Comparison of ENCODE assay signal across 8 cellular contexts in genomic region chr19:55305491-55305890, GRCh38. TPM values are rescaled to one million over a fixed set of nuclear protein-coding genes. Genes with fewer than 3 reads are reported as not detected.
DNase-seq lines count a peak whose midpoint lies in the region; ATAC-seq and TF ChIP-seq lines count a peak whose summit lies in the region.

No MANE protein-coding gene starts in this region.

- peak; percentile 41 for DNase-seq in EH (ENCODE audit: low read depth)
- DNase-seq in MM.1S, result peak; percentile 45
- DNase-seq in dermis microvascular lymphatic vessel endothelial cell (ENCODE audit: low read depth in 2 of 2), result peak; percentile 21 to 44
- DNase-seq in stimulated activated CD4-positive, alpha-beta T cell treated with anti-CD3 and anti-CD28 coated beads, Interleukin-12 subunit alpha, Interleukin-12 subunit beta, amount 100 ng/mL, for 4 hours, result peak; percentile 47
- no peak for DNase-seq in esophagus muscularis mucosa (ENCODE audit: extremely low spot score)
- DNase-seq in osteocyte (ENCODE audit: extremely low spot score, unreplicated experiment), result no peak

- no peak overlapping the region for H3K4me2 ChIP-seq in MM.1S (ENCODE audit: low read depth, low read length)

- H3K9me3 Mint-ChIP-seq in osteocyte (ENCODE audit: unreplicated experiment), result no peaks in the 10 kb centered on the region

- H2AFZ ChIP-seq in MM.1S (ENCODE audit: low read length), result no peak overlapping the region

- peaks cover 9% of the 10 kb centered on the region for H3K4me1 Mint-ChIP-seq in osteocyte (ENCODE audit: unreplicated experiment)

- H3K4me3 ChIP-seq in MM.1S (ENCODE audit: low read length) (no peak overlapping the region), esophagus muscularis mucosa (no peak overlapping the region)

- H3K4me1 ChIP-seq in MM.1S (ENCODE audit: low read length) (peaks cover 14% of the 10 kb centered on the region), esophagus muscularis mucosa (peaks cover 9 to 12% (median 10%) of the 10 kb centered on the region in 4 donors)

- no peak for TF ChIP-seq POLR2A in esophagus muscularis mucosa (IDR thresholded peaks at IDR 0.05; ENCODE audit: low read depth)

- H3K27ac ChIP-seq in MM.1S (ENCODE audit: low read length), result no peak overlapping the region
- H3K27ac ChIP-seq in esophagus muscularis mucosa (replicated peaks in 1 of 4), result no peak overlapping the region

- 72% methylated on average over 7 of the region's 9 CpGs for WGBS in esophagus muscularis mucosa

- no peak overlapping the region for H3K4me3 Mint-ChIP-seq in osteocyte (ENCODE audit: unreplicated experiment)

- intact Hi-C loops in esophagus muscularis mucosa (cut with DNase I), result loop anchor here (10.0 kb wide), 1 partner anchor 109 kb away; no protein-coding TSS in a partner anchor

- H4K20me1 ChIP-seq in MM.1S (ENCODE audit: insufficient read depth, low read length), result no peaks in the 10 kb centered on the region

- no peaks in the 10 kb centered on the region for H3K9me2 ChIP-seq in MM.1S (replicated peaks; ENCODE audit: insufficient read depth, low read length)

- no peaks in the 10 kb centered on the region for H3K27me3 Mint-ChIP-seq in osteocyte (ENCODE audit: unreplicated experiment)

- TF ChIP-seq EP300 in esophagus muscularis mucosa (IDR thresholded peaks at IDR 0.05), result no peak

- no peaks in the 10 kb centered on the region for H3K27me3 ChIP-seq in MM.1S (replicated peaks; ENCODE audit: insufficient read depth, low read length)
- H3K27me3 ChIP-seq in esophagus muscularis mucosa, result no peaks in the 10 kb centered on the region

- H3K27ac Mint-ChIP-seq in osteocyte (ENCODE audit: unreplicated experiment), result no peak overlapping the region

- H3K9me3 ChIP-seq in MM.1S (replicated peaks; ENCODE audit: insufficient read depth, low read length), result no peaks in the 10 kb centered on the region
- no peaks in the 10 kb centered on the region for H3K9me3 ChIP-seq in esophagus muscularis mucosa

- peaks cover 9% of the 10 kb centered on the region; the same call in 1 of the 2 replicates for H3K79me2 ChIP-seq in MM.1S (ENCODE audit: low read length)

- H3K36me3 ChIP-seq in MM.1S (replicated peaks; ENCODE audit: insufficient read depth, low read length) (no peaks in the 10 kb centered on the region), esophagus muscularis mucosa (peaks cover 3 to 69% (median 46%) of the 10 kb centered on the region in 4 donors)

- H3K9ac ChIP-seq in MM.1S (ENCODE audit: low read length), result no peak overlapping the region

- H3F3A ChIP-seq in MM.1S (ENCODE audit: insufficient read depth, low read length), result peaks cover 12% of the 10 kb centered on the region

- no peak for TF ChIP-seq CTCF in MM.1S (IDR thresholded peaks at IDR 0.05; ENCODE audit: low read length)
- no peak for TF ChIP-seq CTCF in esophagus muscularis mucosa (IDR thresholded peaks at IDR 0.05)
- no peak for TF ChIP-seq CTCF in osteocyte (IDR thresholded peaks at IDR 0.05)

- H3K36me3 Mint-ChIP-seq in osteocyte (ENCODE audit: unreplicated experiment), result peaks cover 16% of the 10 kb centered on the region

- peak; percentile 44 to 70 for ATAC-seq in activated CD4-positive, CD25-positive, alpha-beta regulatory T cell treated with anti-CD3 and anti-CD28 coated beads, Interleukin-2, amount 50 U/mL, for 24 hours
- ATAC-seq in GM19452 (IDR thresholded peaks at IDR 0.05; ENCODE audit: unreplicated experiment), result no peak

RNA-seq across cellular contexts. Expression of gene TMEM150B, which starts 19.6 kb away (rescaled TPM):
- total RNA-seq in dermis microvascular lymphatic vessel endothelial cell (not detected in 2 replicates), esophagus muscularis mucosa (1 to 10 TPM in 3 of 4 donors, under 1 TPM in 1; 0.83 to 5.2 (median 2.7) TPM), osteocyte (not detected in 2 replicates)

RNA-seq across cellular contexts. Expression of gene BRSK1, which starts 21.7 kb away (rescaled TPM):
- total RNA-seq in dermis microvascular lymphatic vessel endothelial cell, result 0.39 and 1.3 TPM in 2 replicates
- 10 to 100 TPM in 1 of 4 donors, 1 to 10 TPM in 3; 3.3 to 16.9 (median 6.7) TPM for total RNA-seq in esophagus muscularis mucosa
- 18.0 and 23.9 TPM in 2 replicates for total RNA-seq in osteocyte

RNA-seq across cellular contexts. Expression of gene HSPBP1, which starts 25.6 kb away (rescaled TPM):
- total RNA-seq in dermis microvascular lymphatic vessel endothelial cell (19.9 and 26.8 TPM in 2 replicates), esophagus muscularis mucosa (10 to 100 TPM; 28.5 to 44.0 (median 32.2) TPM), osteocyte (29.8 and 33.2 TPM in 2 replicates)

RNA-seq across cellular contexts. Expression of gene KMT5C, which starts 34.2 kb away (rescaled TPM):
- 3.2 and 4.6 TPM in 2 replicates for total RNA-seq in dermis microvascular lymphatic vessel endothelial cell
- total RNA-seq in esophagus muscularis mucosa, result 1 to 10 TPM; 5.0 to 8.7 (median 8.1) TPM
- total RNA-seq in osteocyte, result 12.4 and 18.6 TPM in 2 replicates

RNA-seq across cellular contexts. Expression of gene PPP6R1, which starts 46.7 kb away (rescaled TPM):
- total RNA-seq in dermis microvascular lymphatic vessel endothelial cell, result 19.9 and 34.9 TPM in 2 replicates
- 10 to 100 TPM; 37.4 to 75.5 (median 45.6) TPM for total RNA-seq in esophagus muscularis mucosa
- 63.0 and 67.1 TPM in 2 replicates for total RNA-seq in osteocyte

Comparison
In these comparisons a context has a peak if more than half of its experiments do, and no peak if none do; other contexts are left out.
1. DNase-seq: peak in EH (single experiment), MM.1S (single experiment), dermis microvascular lymphatic vessel endothelial cell (2 of 2) and stimulated activated CD4-positive, alpha-beta T cell treated with anti-CD3 and anti-CD28 coated beads, Interleukin-12 subunit alpha, Interleukin-12 subunit beta, amount 100 ng/mL, for 4 hours (single experiment); none in esophagus muscularis mucosa (single experiment) and osteocyte (single experiment).